In the genomic region with DNA sequence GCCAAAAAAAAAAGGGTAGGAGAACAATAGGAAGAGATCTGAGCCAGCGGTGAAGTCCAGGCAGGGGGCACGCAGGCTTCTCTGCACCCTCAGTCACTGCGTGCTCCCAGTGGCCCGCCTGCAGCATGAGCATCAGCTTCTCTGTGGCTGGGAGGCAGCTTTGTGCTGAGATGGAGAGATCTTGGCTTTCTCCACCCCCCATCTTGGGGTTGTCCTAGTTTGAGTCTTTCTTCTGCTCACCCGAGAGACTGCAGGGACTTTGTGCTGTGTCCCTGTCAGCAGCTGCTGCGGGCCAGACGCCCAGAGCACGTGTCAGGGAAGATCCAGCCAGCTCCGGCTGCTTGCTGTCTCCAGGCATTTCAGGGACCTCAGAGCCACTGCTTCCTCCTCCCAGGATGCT, we compare ENCODE assay signal across 12 cellular contexts. TPM values are rescaled to one million over a fixed set of nuclear protein-coding genes. Genes with fewer than 3 reads are reported as not detected.
DNase-seq lines count a peak whose midpoint lies in the region; ATAC-seq, FAIRE-seq and TF ChIP-seq lines count a peak whose summit lies in the region.
"Had no signal": no experiment of that assay in that cellular context is flagged by ENCODE, and none has a peak within 500 bp of the region (broad histone marks: within the 10 kb centered on the region; RNA-seq: fewer than 3 reads in every experiment).

No MANE protein-coding gene starts in this region.

- TF ChIP-seq POLR2A in GM12892 (IDR thresholded peaks at IDR 0.05; ENCODE audit: low read depth, low read length) = no peak

- H3K4me1 ChIP-seq in right atrium auricular region = peaks cover 0 to 21% of the 10 kb centered on the region in 2 donors
- H3K4me1 ChIP-seq: uterus had no signal

- DNase-seq in AG10803 (ENCODE audit: low read depth) (peak; percentile 12), amygdala (lab: John Stamatoyannopoulos, UW) (peak in 54 of 56 donors; percentile 19 to 90 (median 74)), right atrium auricular region (ENCODE audit: low spot score) (no peak), nucleus accumbens (lab: John Stamatoyannopoulos, UW) (peak; percentile 13 to 89 (median 76)), GM12892 (ENCODE audit: insufficient read length) (no peak), DMS79 treated with DMSO at 0.1 percent for 48 hours (lab: John Stamatoyannopoulos, UW) (no peak)
- DNase-seq: DMS153, T-helper 9 cell had no signal

- H3K36me3 ChIP-seq in right atrium auricular region = peaks cover 12% of the 10 kb centered on the region
- H3K36me3 ChIP-seq: uterus had no signal

- H3K4me3 ChIP-seq in AG10803 (ENCODE audit: low read length) (no peak overlapping the region), right atrium auricular region (no peak overlapping the region)
- H3K4me3 ChIP-seq: uterus had no signal

- H3K27ac ChIP-seq in right atrium auricular region = peak overlapping the region; percentile 26 to 49
- H3K27ac ChIP-seq: uterus had no signal

- TF ChIP-seq CTCF in AG10803 (conservative IDR thresholded peaks at IDR 0.05; ENCODE audit: low read length) (no peak), right atrium auricular region (IDR thresholded peaks at IDR 0.05) (no peak)

- no peak for FAIRE-seq in GM12892 (lab: Jason Lieb, UNC)

- H3K9me3 ChIP-seq in right atrium auricular region = peaks cover 9 to 20% of the 10 kb centered on the region in 2 donors

- H3K27me3 ChIP-seq in right atrium auricular region = no peaks in the 10 kb centered on the region
- H3K27me3 ChIP-seq: uterus had no signal

- ATAC-seq in GM21381 (IDR thresholded peaks at IDR 0.05; ENCODE audit: unreplicated experiment) = no peak
- no peak for ATAC-seq in HG02938 (IDR thresholded peaks at IDR 0.05; ENCODE audit: unreplicated experiment)
- ATAC-seq: Panc1 had no signal

RNA-seq across cellular contexts. Expression of gene TRAPPC12, which starts 20.3 kb away (rescaled TPM):
- 10 to 100 TPM; 69.5 to 73.2 TPM for total RNA-seq in right atrium auricular region
- polyA plus RNA-seq in GM12892 (2012; ENCODE audit: missing spikeins) = 54.3 TPM

RNA-seq across cellular contexts. Expression of gene EIPR1, which starts 22.2 kb away (rescaled TPM):
- total RNA-seq in right atrium auricular region = 10 to 100 TPM; 13.2 to 13.6 TPM
- polyA plus RNA-seq in GM12892 (2012; ENCODE audit: missing spikeins) = 31.9 TPM

Comparison
In these comparisons a context has a peak if more than half of its experiments do, and no peak if none do; other contexts are left out.
1. DNase-seq: peak in AG10803 (single experiment), amygdala (54 of 56) and nucleus accumbens (56 of 56); none in right atrium auricular region (single experiment), GM12892 (single experiment) and DMS79 treated with DMSO at 0.1 percent for 48 hours (single experiment).